In the genomic region with DNA sequence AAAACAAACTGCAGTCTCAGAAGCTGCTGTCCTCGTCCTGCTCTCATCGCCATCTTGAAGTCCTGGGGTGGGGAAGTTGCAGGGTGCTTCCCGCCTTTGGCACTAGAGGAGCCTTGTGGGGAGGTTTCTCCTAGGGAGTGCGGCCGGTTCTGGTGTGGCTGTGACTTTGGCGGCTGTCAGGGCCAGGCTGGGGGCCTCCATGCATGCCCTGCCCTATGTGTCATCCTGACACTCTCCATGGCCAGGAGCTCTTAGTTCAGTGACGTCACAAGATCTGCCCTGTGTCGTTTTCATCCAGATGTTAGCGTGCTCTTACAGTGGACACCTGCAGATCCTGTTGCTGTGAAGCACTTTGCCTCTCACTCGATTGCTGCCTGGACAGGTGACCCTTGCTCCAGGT, we compare ENCODE assay signal across 1 cellular context.
A peak's percentile ranks its signal among the peaks of the same experiment; 100 is the strongest.
TF ChIP-seq lines count a peak whose summit lies in the region.

No MANE protein-coding gene starts in this region.

TF ChIP-seq in IMR-90, 13 proteins besides CTCF, POLR2A, EP300 and RAD21:
- no peak for TF ChIP-seq RCOR1 (IDR thresholded peaks at IDR 0.05; ENCODE audit: insufficient replicate concordance, low read length)
- 0 out of 2 replicates have a peak, but pooled peaks have one; percentile 3 for TF ChIP-seq MAZ (IDR thresholded peaks at IDR 0.05; ENCODE audit: borderline replicate concordance, low read depth, low read length)
TF ChIP-seq in IMR-90: peak in this region for 1.
